Comparison of ENCODE assay signal across 1 cellular context in the genomic region with DNA sequence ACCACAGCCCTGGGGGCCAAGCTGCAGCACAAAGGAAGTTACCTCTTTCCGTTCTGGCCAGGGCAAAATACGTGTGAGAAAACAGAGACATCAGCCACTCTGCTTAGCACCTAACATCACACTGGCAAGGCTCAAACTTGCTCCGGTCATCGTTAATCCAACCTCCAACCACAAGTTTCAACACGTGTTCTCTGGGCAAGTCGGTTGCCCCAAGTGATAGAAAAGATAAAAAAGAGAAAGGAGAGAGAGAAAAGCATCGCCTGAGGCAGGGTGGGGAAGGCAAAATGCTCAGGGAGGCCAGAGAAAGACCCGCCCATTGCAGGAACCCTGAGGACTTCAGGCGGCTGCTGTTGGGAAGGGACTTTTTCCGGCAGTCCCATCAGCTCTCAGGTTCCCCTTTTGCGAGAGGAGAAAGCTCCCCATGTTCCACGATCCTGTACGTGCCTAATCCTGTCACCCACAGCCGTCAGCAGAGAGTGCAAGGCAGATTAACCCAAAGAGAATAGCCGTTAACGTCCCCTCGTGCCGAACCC.
A peak's percentile ranks its signal among the peaks of the same experiment; 100 is the strongest.
TF ChIP-seq lines count a peak whose summit lies in the region.

No MANE protein-coding gene starts in this region.

TF ChIP-seq in GM12878, 131 proteins besides CTCF, POLR2A, EP300 and RAD21 (continued from another document and continues in another):
- TF ChIP-seq EGR1 (IDR thresholded peaks at IDR 0.05; ENCODE audit: borderline replicate concordance in 1 of 2, low read depth in 2 of 2, low read length in 2 of 2): no peak
- TF ChIP-seq, protein P1, sequence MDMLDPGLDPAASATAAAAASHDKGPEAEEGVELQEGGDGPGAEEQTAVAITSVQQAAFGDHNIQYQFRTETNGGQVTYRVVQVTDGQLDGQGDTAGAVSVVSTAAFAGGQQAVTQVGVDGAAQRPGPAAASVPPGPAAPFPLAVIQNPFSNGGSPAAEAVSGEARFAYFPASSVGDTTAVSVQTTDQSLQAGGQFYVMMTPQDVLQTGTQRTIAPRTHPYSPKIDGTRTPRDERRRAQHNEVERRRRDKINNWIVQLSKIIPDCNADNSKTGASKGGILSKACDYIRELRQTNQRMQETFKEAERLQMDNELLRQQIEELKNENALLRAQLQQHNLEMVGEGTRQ (IDR thresholded peaks at IDR 0.05; ENCODE audit: borderline replicate concordance, low read depth, low read length): peak; percentile 25; the same call in 1 of the 2 replicates
- TF ChIP-seq, protein P2, sequence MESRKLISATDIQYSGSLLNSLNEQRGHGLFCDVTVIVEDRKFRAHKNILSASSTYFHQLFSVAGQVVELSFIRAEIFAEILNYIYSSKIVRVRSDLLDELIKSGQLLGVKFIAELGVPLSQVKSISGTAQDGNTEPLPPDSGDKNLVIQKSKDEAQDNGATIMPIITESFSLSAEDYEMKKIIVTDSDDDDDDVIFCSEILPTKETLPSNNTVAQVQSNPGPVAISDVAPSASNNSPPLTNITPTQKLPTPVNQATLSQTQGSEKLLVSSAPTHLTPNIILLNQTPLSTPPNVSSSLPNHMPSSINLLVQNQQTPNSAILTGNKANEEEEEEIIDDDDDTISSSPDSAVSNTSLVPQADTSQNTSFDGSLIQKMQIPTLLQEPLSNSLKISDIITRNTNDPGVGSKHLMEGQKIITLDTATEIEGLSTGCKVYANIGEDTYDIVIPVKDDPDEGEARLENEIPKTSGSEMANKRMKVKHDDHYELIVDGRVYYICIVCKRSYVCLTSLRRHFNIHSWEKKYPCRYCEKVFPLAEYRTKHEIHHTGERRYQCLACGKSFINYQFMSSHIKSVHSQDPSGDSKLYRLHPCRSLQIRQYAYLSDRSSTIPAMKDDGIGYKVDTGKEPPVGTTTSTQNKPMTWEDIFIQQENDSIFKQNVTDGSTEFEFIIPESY (IDR thresholded peaks at IDR 0.05): no peak
- no peak for TF ChIP-seq SRF (IDR thresholded peaks at IDR 0.05; ENCODE audit: low read depth in 2 of 2, low read length in 2 of 2)
- no peak for TF ChIP-seq TBL1XR1 (IDR thresholded peaks at IDR 0.05; ENCODE audit: low read depth, low read length)
- no peak for TF ChIP-seq RCOR1 (conservative IDR thresholded peaks at IDR 0.05; ENCODE audit: low read depth, low read length)
- no peak for TF ChIP-seq KLF5 (IDR thresholded peaks at IDR 0.05; ENCODE audit: partially characterized antibody)
- TF ChIP-seq, protein P3, sequence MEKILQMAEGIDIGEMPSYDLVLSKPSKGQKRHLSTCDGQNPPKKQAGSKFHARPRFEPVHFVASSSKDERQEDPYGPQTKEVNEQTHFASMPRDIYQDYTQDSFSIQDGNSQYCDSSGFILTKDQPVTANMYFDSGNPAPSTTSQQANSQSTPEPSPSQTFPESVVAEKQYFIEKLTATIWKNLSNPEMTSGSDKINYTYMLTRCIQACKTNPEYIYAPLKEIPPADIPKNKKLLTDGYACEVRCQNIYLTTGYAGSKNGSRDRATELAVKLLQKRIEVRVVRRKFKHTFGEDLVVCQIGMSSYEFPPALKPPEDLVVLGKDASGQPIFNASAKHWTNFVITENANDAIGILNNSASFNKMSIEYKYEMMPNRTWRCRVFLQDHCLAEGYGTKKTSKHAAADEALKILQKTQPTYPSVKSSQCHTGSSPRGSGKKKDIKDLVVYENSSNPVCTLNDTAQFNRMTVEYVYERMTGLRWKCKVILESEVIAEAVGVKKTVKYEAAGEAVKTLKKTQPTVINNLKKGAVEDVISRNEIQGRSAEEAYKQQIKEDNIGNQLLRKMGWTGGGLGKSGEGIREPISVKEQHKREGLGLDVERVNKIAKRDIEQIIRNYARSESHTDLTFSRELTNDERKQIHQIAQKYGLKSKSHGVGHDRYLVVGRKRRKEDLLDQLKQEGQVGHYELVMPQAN (conservative IDR thresholded peaks at IDR 0.05): no peak
- TF ChIP-seq, protein P4, sequence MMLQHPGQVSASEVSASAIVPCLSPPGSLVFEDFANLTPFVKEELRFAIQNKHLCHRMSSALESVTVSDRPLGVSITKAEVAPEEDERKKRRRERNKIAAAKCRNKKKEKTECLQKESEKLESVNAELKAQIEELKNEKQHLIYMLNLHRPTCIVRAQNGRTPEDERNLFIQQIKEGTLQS (IDR thresholded peaks at IDR 0.05; ENCODE audit: borderline replicate concordance, extremely low read depth, low read depth, low read length): no peak
- no peak for TF ChIP-seq ZNF622 (IDR thresholded peaks at IDR 0.05)
- TF ChIP-seq, protein P5, sequence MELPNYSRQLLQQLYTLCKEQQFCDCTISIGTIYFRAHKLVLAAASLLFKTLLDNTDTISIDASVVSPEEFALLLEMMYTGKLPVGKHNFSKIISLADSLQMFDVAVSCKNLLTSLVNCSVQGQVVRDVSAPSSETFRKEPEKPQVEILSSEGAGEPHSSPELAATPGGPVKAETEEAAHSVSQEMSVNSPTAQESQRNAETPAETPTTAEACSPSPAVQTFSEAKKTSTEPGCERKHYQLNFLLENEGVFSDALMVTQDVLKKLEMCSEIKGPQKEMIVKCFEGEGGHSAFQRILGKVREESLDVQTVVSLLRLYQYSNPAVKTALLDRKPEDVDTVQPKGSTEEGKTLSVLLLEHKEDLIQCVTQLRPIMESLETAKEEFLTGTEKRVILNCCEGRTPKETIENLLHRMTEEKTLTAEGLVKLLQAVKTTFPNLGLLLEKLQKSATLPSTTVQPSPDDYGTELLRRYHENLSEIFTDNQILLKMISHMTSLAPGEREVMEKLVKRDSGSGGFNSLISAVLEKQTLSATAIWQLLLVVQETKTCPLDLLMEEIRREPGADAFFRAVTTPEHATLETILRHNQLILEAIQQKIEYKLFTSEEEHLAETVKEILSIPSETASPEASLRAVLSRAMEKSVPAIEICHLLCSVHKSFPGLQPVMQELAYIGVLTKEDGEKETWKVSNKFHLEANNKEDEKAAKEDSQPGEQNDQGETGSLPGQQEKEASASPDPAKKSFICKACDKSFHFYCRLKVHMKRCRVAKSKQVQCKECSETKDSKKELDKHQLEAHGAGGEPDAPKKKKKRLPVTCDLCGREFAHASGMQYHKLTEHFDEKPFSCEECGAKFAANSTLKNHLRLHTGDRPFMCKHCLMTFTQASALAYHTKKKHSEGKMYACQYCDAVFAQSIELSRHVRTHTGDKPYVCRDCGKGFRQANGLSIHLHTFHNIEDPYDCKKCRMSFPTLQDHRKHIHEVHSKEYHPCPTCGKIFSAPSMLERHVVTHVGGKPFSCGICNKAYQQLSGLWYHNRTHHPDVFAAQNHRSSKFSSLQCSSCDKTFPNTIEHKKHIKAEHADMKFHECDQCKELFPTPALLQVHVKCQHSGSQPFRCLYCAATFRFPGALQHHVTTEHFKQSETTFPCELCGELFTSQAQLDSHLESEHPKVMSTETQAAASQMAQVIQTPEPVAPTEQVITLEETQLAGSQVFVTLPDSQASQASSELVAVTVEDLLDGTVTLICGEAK (IDR thresholded peaks at IDR 0.05; ENCODE audit: borderline replicate concordance): no peak
- no peak for TF ChIP-seq BMI1 (IDR thresholded peaks at IDR 0.05; ENCODE audit: borderline replicate concordance)
- TF ChIP-seq CHD4 (IDR thresholded peaks at IDR 0.05): no peak
- no peak for TF ChIP-seq SP1 (IDR thresholded peaks at IDR 0.05; ENCODE audit: low read depth, low read length)
- no peak for TF ChIP-seq ZNF384 (IDR thresholded peaks at IDR 0.05; ENCODE audit: borderline replicate concordance, low read depth, low read length)
- TF ChIP-seq LARP7 (IDR thresholded peaks at IDR 0.05): no peak
- TF ChIP-seq EED (IDR thresholded peaks at IDR 0.05; ENCODE audit: low read depth): peak; percentile 57; the same call in 1 of the 2 replicates
- TF ChIP-seq, protein P6, sequence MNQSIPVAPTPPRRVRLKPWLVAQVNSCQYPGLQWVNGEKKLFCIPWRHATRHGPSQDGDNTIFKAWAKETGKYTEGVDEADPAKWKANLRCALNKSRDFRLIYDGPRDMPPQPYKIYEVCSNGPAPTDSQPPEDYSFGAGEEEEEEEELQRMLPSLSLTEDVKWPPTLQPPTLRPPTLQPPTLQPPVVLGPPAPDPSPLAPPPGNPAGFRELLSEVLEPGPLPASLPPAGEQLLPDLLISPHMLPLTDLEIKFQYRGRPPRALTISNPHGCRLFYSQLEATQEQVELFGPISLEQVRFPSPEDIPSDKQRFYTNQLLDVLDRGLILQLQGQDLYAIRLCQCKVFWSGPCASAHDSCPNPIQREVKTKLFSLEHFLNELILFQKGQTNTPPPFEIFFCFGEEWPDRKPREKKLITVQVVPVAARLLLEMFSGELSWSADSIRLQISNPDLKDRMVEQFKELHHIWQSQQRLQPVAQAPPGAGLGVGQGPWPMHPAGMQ (IDR thresholded peaks at IDR 0.05; ENCODE audit: borderline replicate concordance): no peak
- TF ChIP-seq, protein P7, sequence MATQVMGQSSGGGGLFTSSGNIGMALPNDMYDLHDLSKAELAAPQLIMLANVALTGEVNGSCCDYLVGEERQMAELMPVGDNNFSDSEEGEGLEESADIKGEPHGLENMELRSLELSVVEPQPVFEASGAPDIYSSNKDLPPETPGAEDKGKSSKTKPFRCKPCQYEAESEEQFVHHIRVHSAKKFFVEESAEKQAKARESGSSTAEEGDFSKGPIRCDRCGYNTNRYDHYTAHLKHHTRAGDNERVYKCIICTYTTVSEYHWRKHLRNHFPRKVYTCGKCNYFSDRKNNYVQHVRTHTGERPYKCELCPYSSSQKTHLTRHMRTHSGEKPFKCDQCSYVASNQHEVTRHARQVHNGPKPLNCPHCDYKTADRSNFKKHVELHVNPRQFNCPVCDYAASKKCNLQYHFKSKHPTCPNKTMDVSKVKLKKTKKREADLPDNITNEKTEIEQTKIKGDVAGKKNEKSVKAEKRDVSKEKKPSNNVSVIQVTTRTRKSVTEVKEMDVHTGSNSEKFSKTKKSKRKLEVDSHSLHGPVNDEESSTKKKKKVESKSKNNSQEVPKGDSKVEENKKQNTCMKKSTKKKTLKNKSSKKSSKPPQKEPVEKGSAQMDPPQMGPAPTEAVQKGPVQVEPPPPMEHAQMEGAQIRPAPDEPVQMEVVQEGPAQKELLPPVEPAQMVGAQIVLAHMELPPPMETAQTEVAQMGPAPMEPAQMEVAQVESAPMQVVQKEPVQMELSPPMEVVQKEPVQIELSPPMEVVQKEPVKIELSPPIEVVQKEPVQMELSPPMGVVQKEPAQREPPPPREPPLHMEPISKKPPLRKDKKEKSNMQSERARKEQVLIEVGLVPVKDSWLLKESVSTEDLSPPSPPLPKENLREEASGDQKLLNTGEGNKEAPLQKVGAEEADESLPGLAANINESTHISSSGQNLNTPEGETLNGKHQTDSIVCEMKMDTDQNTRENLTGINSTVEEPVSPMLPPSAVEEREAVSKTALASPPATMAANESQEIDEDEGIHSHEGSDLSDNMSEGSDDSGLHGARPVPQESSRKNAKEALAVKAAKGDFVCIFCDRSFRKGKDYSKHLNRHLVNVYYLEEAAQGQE (IDR thresholded peaks at IDR 0.05; ENCODE audit: low read depth, low read length): no peak
- TF ChIP-seq, protein P8, sequence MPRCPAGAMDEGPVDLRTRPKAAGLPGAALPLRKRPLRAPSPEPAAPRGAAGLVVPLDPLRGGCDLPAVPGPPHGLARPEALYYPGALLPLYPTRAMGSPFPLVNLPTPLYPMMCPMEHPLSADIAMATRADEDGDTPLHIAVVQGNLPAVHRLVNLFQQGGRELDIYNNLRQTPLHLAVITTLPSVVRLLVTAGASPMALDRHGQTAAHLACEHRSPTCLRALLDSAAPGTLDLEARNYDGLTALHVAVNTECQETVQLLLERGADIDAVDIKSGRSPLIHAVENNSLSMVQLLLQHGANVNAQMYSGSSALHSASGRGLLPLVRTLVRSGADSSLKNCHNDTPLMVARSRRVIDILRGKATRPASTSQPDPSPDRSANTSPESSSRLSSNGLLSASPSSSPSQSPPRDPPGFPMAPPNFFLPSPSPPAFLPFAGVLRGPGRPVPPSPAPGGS (IDR thresholded peaks at IDR 0.05; ENCODE audit: borderline replicate concordance, insufficient read depth, low read depth, low read length, poor library complexity, severe bottlenecking): no peak
- TF ChIP-seq HCFC1 (IDR thresholded peaks at IDR 0.05; ENCODE audit: low read length): no peak
- no peak for TF ChIP-seq IRF4 (IDR thresholded peaks at IDR 0.05; ENCODE audit: low read depth, low read length)
- no peak for TF ChIP-seq PAX8 (IDR thresholded peaks at IDR 0.05)
- 0 out of 2 replicates have a peak, but pooled peaks have one; percentile 33 for TF ChIP-seq MXI1 (IDR thresholded peaks at IDR 0.05; ENCODE audit: low read depth, low read length)
- TF ChIP-seq ETV6 (conservative IDR thresholded peaks at IDR 0.05 in 1 of 2, IDR thresholded peaks at IDR 0.05 in 1 of 2; ENCODE audit: borderline replicate concordance in 1 of 2, low read depth in 1 of 2): no peak
- no peak for TF ChIP-seq BCL11A (IDR thresholded peaks at IDR 0.05; ENCODE audit: low read depth, low read length)
- no peak for TF ChIP-seq ZNF274 (IDR thresholded peaks at IDR 0.05; ENCODE audit: insufficient read depth, insufficient read length)
- TF ChIP-seq CBFB (IDR thresholded peaks at IDR 0.05; ENCODE audit: low read depth): no peak
- no peak for TF ChIP-seq ZSCAN29 (IDR thresholded peaks at IDR 0.05)
- no peak for TF ChIP-seq CBX3 (IDR thresholded peaks at IDR 0.05; ENCODE audit: borderline replicate concordance, low read depth)
- no peak for TF ChIP-seq JUNB (IDR thresholded peaks at IDR 0.05)
- TF ChIP-seq HDAC2 (IDR thresholded peaks at IDR 0.05): no peak
- TF ChIP-seq, protein P9, sequence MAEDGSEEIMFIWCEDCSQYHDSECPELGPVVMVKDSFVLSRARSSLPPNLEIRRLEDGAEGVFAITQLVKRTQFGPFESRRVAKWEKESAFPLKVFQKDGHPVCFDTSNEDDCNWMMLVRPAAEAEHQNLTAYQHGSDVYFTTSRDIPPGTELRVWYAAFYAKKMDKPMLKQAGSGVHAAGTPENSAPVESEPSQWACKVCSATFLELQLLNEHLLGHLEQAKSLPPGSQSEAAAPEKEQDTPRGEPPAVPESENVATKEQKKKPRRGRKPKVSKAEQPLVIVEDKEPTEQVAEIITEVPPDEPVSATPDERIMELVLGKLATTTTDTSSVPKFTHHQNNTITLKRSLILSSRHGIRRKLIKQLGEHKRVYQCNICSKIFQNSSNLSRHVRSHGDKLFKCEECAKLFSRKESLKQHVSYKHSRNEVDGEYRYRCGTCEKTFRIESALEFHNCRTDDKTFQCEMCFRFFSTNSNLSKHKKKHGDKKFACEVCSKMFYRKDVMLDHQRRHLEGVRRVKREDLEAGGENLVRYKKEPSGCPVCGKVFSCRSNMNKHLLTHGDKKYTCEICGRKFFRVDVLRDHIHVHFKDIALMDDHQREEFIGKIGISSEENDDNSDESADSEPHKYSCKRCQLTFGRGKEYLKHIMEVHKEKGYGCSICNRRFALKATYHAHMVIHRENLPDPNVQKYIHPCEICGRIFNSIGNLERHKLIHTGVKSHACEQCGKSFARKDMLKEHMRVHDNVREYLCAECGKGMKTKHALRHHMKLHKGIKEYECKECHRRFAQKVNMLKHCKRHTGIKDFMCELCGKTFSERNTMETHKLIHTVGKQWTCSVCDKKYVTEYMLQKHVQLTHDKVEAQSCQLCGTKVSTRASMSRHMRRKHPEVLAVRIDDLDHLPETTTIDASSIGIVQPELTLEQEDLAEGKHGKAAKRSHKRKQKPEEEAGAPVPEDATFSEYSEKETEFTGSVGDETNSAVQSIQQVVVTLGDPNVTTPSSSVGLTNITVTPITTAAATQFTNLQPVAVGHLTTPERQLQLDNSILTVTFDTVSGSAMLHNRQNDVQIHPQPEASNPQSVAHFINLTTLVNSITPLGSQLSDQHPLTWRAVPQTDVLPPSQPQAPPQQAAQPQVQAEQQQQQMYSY (CRISPR knock-in tag; IDR thresholded peaks at IDR 0.05): no peak
- TF ChIP-seq ZBED1 (IDR thresholded peaks at IDR 0.05; ENCODE audit: borderline replicate concordance): no peak
